ENCODE assay signal across 17 cellular contexts in the genomic region with DNA sequence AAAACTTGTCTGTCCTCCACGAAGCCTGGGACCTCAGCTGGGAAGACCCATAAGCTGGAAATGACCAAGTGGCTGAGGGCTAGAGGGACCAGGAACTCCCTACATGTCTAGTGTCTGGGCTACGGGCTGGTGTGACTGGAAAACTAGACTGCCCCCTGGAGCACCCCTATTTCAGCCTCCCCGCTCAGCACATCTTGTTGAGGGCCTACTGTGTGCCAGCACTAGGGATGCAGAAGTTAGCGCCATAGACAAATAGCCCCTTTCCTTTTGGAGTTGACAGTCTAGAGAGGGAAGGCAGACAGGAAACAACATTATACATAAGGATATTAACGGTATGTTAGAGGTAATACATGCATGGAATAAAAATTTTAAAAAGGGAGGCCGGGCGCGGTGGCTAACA.
"Had no signal": no experiment of that assay in that cellular context is flagged by ENCODE, and none has a peak within 500 bp of the region (broad histone marks: within the 10 kb centered on the region; RNA-seq: fewer than 3 reads in every experiment).

No MANE protein-coding gene starts in this region.

- H3K9me3 Mint-ChIP-seq: effector memory CD8-positive, alpha-beta T cell; mesothelial cell of epicardium had no signal

- H3K27me3 Mint-ChIP-seq: dendritic cell treated with granulocyte-macrophage colony-stimulating factor and Interleukin-4, amounts not matched to agents 40 ng/mL and 50 ng/mL, for 4 days had no signal

- H3K4me1 ChIP-seq: foreskin keratinocyte, heart right ventricle, left lung, lower lobe of right lung had no signal

- H3K4me3 Mint-ChIP-seq: dendritic cell treated with granulocyte-macrophage colony-stimulating factor and Interleukin-4, amounts not matched to agents 40 ng/mL and 50 ng/mL, for 4 days; effector memory CD8-positive, alpha-beta T cell; endodermal cell; mesothelial cell of epicardium had no signal

- H3K4me1 Mint-ChIP-seq: endodermal cell, mesothelial cell of epicardium had no signal

- ATAC-seq: effector memory CD8-positive, alpha-beta T cell; foreskin keratinocyte; gastroesophageal sphincter; heart right ventricle; left cardiac atrium; left lung; left ventricle myocardium superior; lower lobe of right lung; mucosa of descending colon had no signal

- H3K27ac ChIP-seq: esophagus muscularis mucosa, foreskin keratinocyte, heart right ventricle, left lung, lower lobe of right lung had no signal

- H3K36me3 Mint-ChIP-seq: mesothelial cell of epicardium had no signal

- H3K9me3 ChIP-seq: esophagus muscularis mucosa, gastroesophageal sphincter, heart right ventricle, left lung, lower lobe of right lung, mucosa of descending colon had no signal

- DNase-seq: cortex of kidney; effector CD8-positive, alpha-beta T cell; effector memory CD8-positive, alpha-beta T cell; endodermal cell; foreskin keratinocyte; heart right ventricle; hippocampal formation; left cardiac atrium; left lung; left ventricle myocardium superior; lower lobe of right lung; mesenchymal stem cell; mucosa of descending colon had no signal

- H3K27ac Mint-ChIP-seq: dendritic cell treated with granulocyte-macrophage colony-stimulating factor and Interleukin-4, amounts not matched to agents 40 ng/mL and 50 ng/mL, for 4 days; effector memory CD8-positive, alpha-beta T cell; endodermal cell; mesothelial cell of epicardium had no signal

- H3K36me3 ChIP-seq: esophagus muscularis mucosa, gastroesophageal sphincter, heart right ventricle, left lung, lower lobe of right lung had no signal

- H3K27me3 ChIP-seq: esophagus muscularis mucosa, gastroesophageal sphincter, left lung had no signal

- H3K4me3 ChIP-seq: esophagus muscularis mucosa, gastroesophageal sphincter, heart right ventricle, left lung, lower lobe of right lung, mucosa of descending colon had no signal
